ENCODE assay signal across 8 cellular contexts in genomic region chr10:7817576-7817975, GRCh38. TPM values are rescaled to one million over a fixed set of nuclear protein-coding genes. Genes with fewer than 3 reads are reported as not detected.
DNase-seq lines count a peak whose midpoint lies in the region; ATAC-seq, FAIRE-seq and TF ChIP-seq lines count a peak whose summit lies in the region.

No MANE protein-coding gene starts in this region.

- TF ChIP-seq RAD21 in GM12878 (IDR thresholded peaks at IDR 0.05; ENCODE audit: insufficient read depth, low read depth, low read length): no peak

- no peak overlapping the region for H2BK120ac ChIP-seq in mesenchymal stem cell (ENCODE audit: low read depth, low read length)

- no peak overlapping the region for H4K91ac ChIP-seq in mesenchymal stem cell (ENCODE audit: low read length)

- POLR2A ChIA-PET in GM12878 (lab: Charles Lee): interaction anchor here (0.6 to 2.2 kb wide), 6 partner anchors 8 to 1251 kb away, joined by 3 to 16 read pairs (median 4); partner anchors contain the start of genes ATP5F1C and KIN

- no peak overlapping the region for H3K14ac ChIP-seq in mesenchymal stem cell (ENCODE audit: low read length in 2 of 2)

- peaks cover 0 to 20% (median 0%) of the 10 kb centered on the region in 9 donors for H3K36me3 ChIP-seq in heart right ventricle
- H3K36me3 ChIP-seq in GM12878 (ENCODE audit: control insufficient read depth in 2 of 2, insufficient read depth in 2 of 2, low read length in 1 of 2): no peaks in the 10 kb centered on the region; a peak in 1 of 4 replicates
- peaks cover 0 to 12% of the 10 kb centered on the region in 2 experiments for H3K36me3 ChIP-seq in mesenchymal stem cell (ENCODE audit: control insufficient read depth in 1 of 2, insufficient read depth in 2 of 2, low read depth in 1 of 2, low read length in 2 of 2)
- H3K36me3 ChIP-seq in urinary bladder (ENCODE audit: insufficient read depth): no peaks in the 10 kb centered on the region

- BruUV-seq in GM12878 (replicated peaks; lab: Mats Ljungman, UMichigan): no TSS peak

- intact Hi-C loops in heart right ventricle (cut with DNase I): no loop called here
- intact Hi-C loops in Right ventricle myocardium superior (cut with DNase I): no loop called here
- intact Hi-C loops in GM12878 (cut with micrococcal nuclease; ENCODE audit: unreplicated experiment): no loop called here

- CTCF ChIA-PET in GM12878 (lab: Yijun Ruan, JAX): interaction anchor here (0.8 to 4.7 kb wide), 6 partner anchors 9 to 897 kb away, joined by 3 to 30 read pairs (median 6); partner anchors contain the start of genes ATP5F1C and KIN

- no peak for DNase-seq in heart right ventricle
- DNase-seq in Right ventricle myocardium superior: no peak
- no peak for DNase-seq in GM12878 (ENCODE audit: low read depth, low spot score)
- DNase-seq in mesenchymal stem cell: no peak
- DNase-seq in GM12892 (ENCODE audit: insufficient read length): no peak
- DNase-seq in foreskin melanocyte: no peak
- DNase-seq in HTR-8/SVneo (ENCODE audit: insufficient read length, low spot score): no peak

- H3K9me3 ChIP-seq in heart right ventricle (no peaks in the 10 kb centered on the region), GM12878 (replicated peaks; ENCODE audit: control insufficient read depth, insufficient read depth, low read length) (no peaks in the 10 kb centered on the region), mesenchymal stem cell (ENCODE audit: control insufficient read depth, low read length) (no peaks in the 10 kb centered on the region)

- WGBS in heart right ventricle, 2 donors: 9 to 18% methylated on average over 12 of the region's 12 CpGs
- 47% methylated on average over 11 of the region's 12 CpGs for WGBS in GM12878 (ENCODE audit: insufficient coverage, insufficient replicate concordance, low lambda C conversion rate, missing lambda C conversion rate)
- 9% methylated on average over 5 of the region's 12 CpGs for WGBS in mesenchymal stem cell
- 11% methylated on average over 12 of the region's 12 CpGs for WGBS in urinary bladder

- H3K18ac ChIP-seq in mesenchymal stem cell (ENCODE audit: low read depth in 1 of 2, low read length in 2 of 2): no peak overlapping the region

- H4K8ac ChIP-seq in mesenchymal stem cell (ENCODE audit: low read length): peak overlapping the region; percentile 73

- peak overlapping the region in 3 of 10 donors; percentile 63 to 83 (median 63) for H3K27ac ChIP-seq in heart right ventricle
- H3K27ac ChIP-seq in GM12878 (ENCODE audit: control insufficient read depth, insufficient read depth): no peak overlapping the region
- H3K27ac ChIP-seq in mesenchymal stem cell (ENCODE audit: low read length, poor library complexity, severe bottlenecking): no peak overlapping the region
- no peak overlapping the region for H3K27ac ChIP-seq in urinary bladder (ENCODE audit: low read depth)

- RAD21 ChIA-PET in GM12878 (lab: Charles Lee; ENCODE audit: unreplicated experiment): interaction anchor here (1.0 to 2.3 kb wide), 4 partner anchors 9 to 292 kb away, joined by 4 to 7 read pairs (median 6); partner anchors contain the start of genes ATP5F1C and KIN

- H3K23ac ChIP-seq in mesenchymal stem cell (ENCODE audit: low read length in 2 of 2): no peak overlapping the region

- H3K27me3 ChIP-seq in heart right ventricle (peaks cover 0 to 7% (median 0%) of the 10 kb centered on the region in 7 donors), GM12878 (replicated peaks in 1 of 2; ENCODE audit: control insufficient read depth in 2 of 2, insufficient read depth in 2 of 2, low read length in 1 of 2) (peaks cover 0 to 2% of the 10 kb centered on the region in 2 experiments; a peak in 1 of 4 replicates), mesenchymal stem cell (ENCODE audit: control insufficient read depth in 1 of 2, insufficient read depth in 1 of 2, low read length in 2 of 2) (peaks cover 11 to 27% of the 10 kb centered on the region in 2 experiments)

- no peak overlapping the region for H3K4ac ChIP-seq in mesenchymal stem cell (ENCODE audit: low read depth in 1 of 2, low read length in 2 of 2)

- TF ChIP-seq CTCF in heart right ventricle (IDR thresholded peaks at IDR 0.05) (no peak), GM12878 (IDR thresholded peaks at IDR 0.05 in 2 of 3, conservative IDR thresholded peaks at IDR 0.05 in 1 of 3; ENCODE audit: control insufficient read depth in 2 of 3, extremely low read depth in 1 of 3, insufficient read depth in 1 of 3, low read depth in 3 of 3, low read length in 3 of 3) (no peak)

- no peak overlapping the region for H2AK5ac ChIP-seq in mesenchymal stem cell (ENCODE audit: low read length, severe bottlenecking)

- peaks cover 11% of the 10 kb centered on the region for H3K79me2 ChIP-seq in GM12878 (ENCODE audit: control insufficient read depth, insufficient read depth, low read length)

- H3K79me1 ChIP-seq in mesenchymal stem cell (replicated peaks; ENCODE audit: low read length, poor library complexity, severe bottlenecking): peaks cover 14% of the 10 kb centered on the region

- H3K4me3 ChIP-seq in heart right ventricle (peak overlapping the region; percentile 67 to 100 (median 96)), GM12878 (peak overlapping the region; percentile 93), mesenchymal stem cell (ENCODE audit: insufficient read depth in 1 of 2, low read depth in 1 of 2, low read length in 2 of 2) (peak overlapping the region in 1 of 2 experiments; percentile 99), urinary bladder (ENCODE audit: low read depth, low read length) (peak overlapping the region; percentile 89)

- SMC1A ChIA-PET in GM12878 (lab: Charles Lee; ENCODE audit: uncharacterized antibody, unreplicated experiment): interaction anchor here (0.8 to 1.3 kb wide), 5 partner anchors 11 to 293 kb away, joined by 3 to 5 read pairs (median 3); partner anchors contain the start of genes ATP5F1C and KIN

- H2BK12ac ChIP-seq in mesenchymal stem cell (ENCODE audit: low read length in 2 of 2): no peak overlapping the region

- TF ChIP-seq EP300 in GM12878 (IDR thresholded peaks at IDR 0.05; ENCODE audit: borderline replicate concordance in 1 of 2, control insufficient read depth in 1 of 2, low read depth in 2 of 2, low read length in 2 of 2): no peak

- no peak for ATAC-seq in heart right ventricle
- ATAC-seq in Right ventricle myocardium superior (ENCODE audit: poor library complexity): no peak
- no peak for ATAC-seq in GM12878

- no peak for FAIRE-seq in GM12878 (lab: Jason Lieb, UNC)
- FAIRE-seq in GM12892 (lab: Jason Lieb, UNC): no peak
- no peak for FAIRE-seq in HTR-8/SVneo (lab: Jason Lieb, UNC)

- H2BK15ac ChIP-seq in mesenchymal stem cell (ENCODE audit: low read depth, poor library complexity, severe bottlenecking): no peak overlapping the region

- peaks cover 0 to 29% (median 22%) of the 10 kb centered on the region in 9 donors for H3K4me1 ChIP-seq in heart right ventricle
- no peaks in the 10 kb centered on the region for H3K4me1 ChIP-seq in GM12878 (ENCODE audit: control insufficient read depth, insufficient read depth, low read length)
- peaks cover 3% of the 10 kb centered on the region for H3K4me1 ChIP-seq in mesenchymal stem cell (ENCODE audit: control insufficient read depth, insufficient read depth, low read depth, low read length)
- no peaks in the 10 kb centered on the region for H3K4me1 ChIP-seq in urinary bladder (ENCODE audit: insufficient read depth)

- TF ChIP-seq POLR2A in GM12878 (IDR thresholded peaks at IDR 0.05; ENCODE audit: low read depth, low read length) (no peak), GM12892 (IDR thresholded peaks at IDR 0.05; ENCODE audit: low read depth, low read length) (no peak)

- H3K4me2 ChIP-seq in GM12878 (ENCODE audit: control insufficient read depth, insufficient read depth) (peak overlapping the region; percentile 92), mesenchymal stem cell (ENCODE audit: low read length, poor library complexity, severe bottlenecking) (peak overlapping the region; percentile 88)

- H3K9ac ChIP-seq in GM12878 (ENCODE audit: control insufficient read depth, insufficient read depth, low read length) (peak overlapping the region; percentile 66; the same call in 1 of the 2 replicates), mesenchymal stem cell (ENCODE audit: low read length) (peak overlapping the region; percentile 92)

- no peaks in the 10 kb centered on the region for H4K20me1 ChIP-seq in GM12878 (ENCODE audit: control insufficient read depth, insufficient read depth)

- H2AFZ ChIP-seq in GM12878 (ENCODE audit: control insufficient read depth, low read depth, low read length) (peak overlapping the region; percentile 95), mesenchymal stem cell (ENCODE audit: low read depth, low read length) (no peak overlapping the region)

- no peak overlapping the region for H2BK5ac ChIP-seq in mesenchymal stem cell (ENCODE audit: low read depth, low read length, poor library complexity, severe bottlenecking)

- in situ Hi-C loops in GM12878 (cut with MboI): no loop called here

RNA-seq across cellular contexts. Expression of gene TAF3, which starts 0.7 kb away (rescaled TPM):
- total RNA-seq in heart right ventricle (10 to 100 TPM in 8 of 10 donors, 1 to 10 TPM in 2; 9.9 to 14.9 (median 11.2) TPM), Right ventricle myocardium superior (10.4 TPM), GM12878 (2014; rRNA removed) (2.6 and 2.7 TPM in 2 replicates), GM12878 (2014; rRNA removed; fragmentation: Illumina TruSeq; extraction: Trizol) (3.5 and 3.7 TPM in 2 replicates), GM12878 (2021) (8.1 and 8.7 TPM in 2 replicates), urinary bladder (3.8 TPM)
- polyA plus RNA-seq in heart right ventricle (1 to 10 TPM; 3.6 to 6.4 TPM), GM12878 (2011; rRNA removed) (2.5 and 3.1 TPM in 2 replicates), GM12878 (2014; fragmentation: Illumina TruSeq; extraction: Trizol) (8.2 and 9.7 TPM in 2 replicates), GM12878 (2014; fragmentation: Nextera tagmentation; extraction: Ambion mirVana) (1 to 10 TPM; 2.0 to 3.0 TPM), GM12878 (2014; rRNA removed) (3.8 and 3.9 TPM in 2 replicates), GM12878 (2016; fragmentation: Nextera tagmentation; extraction: Ambion mirVana) (10 to 100 TPM in 1 of 2 experiments, 1 to 10 TPM in 1; 9.8 to 10.1 TPM), urinary bladder (7.5 TPM)
- total RNA-seq in GM12878 (2013; cell fraction: nucleolus; rRNA removed): 8.4 and 8.7 TPM in 2 replicates
- 2.2 TPM for polyA plus RNA-seq in GM12878 (2011; ENCODE audit: low read depth)
- polyA plus RNA-seq in GM12878 (2011; cell fraction: cytosol; rRNA removed): 1.8 and 2.3 TPM in 2 replicates
- 2.5 and 2.6 TPM in 2 replicates for polyA plus RNA-seq in GM12878 (2011; cell fraction: nucleus; rRNA removed)
- polyA plus RNA-seq in GM12878 (2012): 3.9 and 4.5 TPM in 2 replicates
- polyA minus RNA-seq in GM12878 (2011; rRNA and poly(A)+ RNA removed): 2.8 and 3.6 TPM in 2 replicates
- polyA minus RNA-seq in GM12878 (2011; cell fraction: cytosol; rRNA and poly(A)+ RNA removed): 2.0 and 2.7 TPM in 2 replicates
- polyA minus RNA-seq in GM12878 (2011; cell fraction: nucleus; rRNA and poly(A)+ RNA removed): 5.8 and 10.3 TPM in 2 replicates
- polyA plus RNA-seq in mesenchymal stem cell (2013, experiment 1 of 2): 7.7 TPM
- 7.7 TPM for polyA plus RNA-seq in mesenchymal stem cell (2013, experiment 2 of 2)
- polyA plus RNA-seq in GM12892 (2012; ENCODE audit: missing spikeins): 3.9 TPM

RNA-seq across cellular contexts. Expression of gene ATP5F1C, which starts 29.6 kb away (rescaled TPM):
- total RNA-seq in heart right ventricle (100 to 1,000 TPM; 565 to 909 (median 770) TPM), Right ventricle myocardium superior (767 TPM), GM12878 (2014; rRNA removed) (307 and 361 TPM in 2 replicates), GM12878 (2014; rRNA removed; fragmentation: Illumina TruSeq; extraction: Trizol) (346 and 348 TPM in 2 replicates), GM12878 (2021) (319 TPM in 2 replicates), urinary bladder (254 TPM)
- polyA plus RNA-seq in heart right ventricle (1,000 to 10,000 TPM in 1 of 2 donors, 100 to 1,000 TPM in 1; 561 to 1,131 TPM), GM12878 (2011; rRNA removed) (646 and 754 TPM in 2 replicates), GM12878 (2014; fragmentation: Illumina TruSeq; extraction: Trizol) (384 and 435 TPM in 2 replicates), GM12878 (2014; fragmentation: Nextera tagmentation; extraction: Ambion mirVana) (100 to 1,000 TPM; 803 to 978 TPM), GM12878 (2014; rRNA removed) (297 and 388 TPM in 2 replicates), GM12878 (2016; fragmentation: Nextera tagmentation; extraction: Ambion mirVana) (100 to 1,000 TPM; 519 to 547 TPM), urinary bladder (262 TPM)
- 203 and 216 TPM in 2 replicates for total RNA-seq in GM12878 (2013; cell fraction: nucleolus; rRNA removed)
- polyA plus RNA-seq in GM12878 (2011; ENCODE audit: low read depth): 208 TPM
- 279 and 330 TPM in 2 replicates for polyA plus RNA-seq in GM12878 (2011; cell fraction: cytosol; rRNA removed)
- polyA plus RNA-seq in GM12878 (2011; cell fraction: nucleus; rRNA removed): 231 and 253 TPM in 2 replicates
- polyA plus RNA-seq in GM12878 (2012): 287 and 312 TPM in 2 replicates
- polyA minus RNA-seq in GM12878 (2011; rRNA and poly(A)+ RNA removed): 179 and 275 TPM in 2 replicates
- polyA minus RNA-seq in GM12878 (2011; cell fraction: cytosol; rRNA and poly(A)+ RNA removed): 107 and 110 TPM in 2 replicates
- 73.9 and 87.9 TPM in 2 replicates for polyA minus RNA-seq in GM12878 (2011; cell fraction: nucleus; rRNA and poly(A)+ RNA removed)
- polyA plus RNA-seq in mesenchymal stem cell (2013, experiment 1 of 2): 375 TPM
- 397 TPM for polyA plus RNA-seq in mesenchymal stem cell (2013, experiment 2 of 2)
- 415 TPM for polyA plus RNA-seq in GM12892 (2012; ENCODE audit: missing spikeins)

RNA-seq across cellular contexts. Expression of gene KIN, which starts 29.8 kb away (rescaled TPM):
- 1 to 10 TPM; 5.4 to 8.5 (median 6.9) TPM for total RNA-seq in heart right ventricle
- polyA plus RNA-seq in heart right ventricle: 10 to 100 TPM in 1 of 2 donors, 1 to 10 TPM in 1; 7.1 to 13.3 TPM
- 6.9 TPM for total RNA-seq in Right ventricle myocardium superior
- total RNA-seq in GM12878 (2013; cell fraction: nucleolus; rRNA removed): 23.7 and 24.9 TPM in 2 replicates
- 6.9 and 10.0 TPM in 2 replicates for total RNA-seq in GM12878 (2014; rRNA removed)
- total RNA-seq in GM12878 (2014; rRNA removed; fragmentation: Illumina TruSeq; extraction: Trizol): 11.1 and 11.2 TPM in 2 replicates
- total RNA-seq in GM12878 (2021): 6.8 and 8.3 TPM in 2 replicates
- 3.5 TPM for polyA plus RNA-seq in GM12878 (2011; ENCODE audit: low read depth)
- polyA plus RNA-seq in GM12878 (2011; rRNA removed): 11.8 and 25.0 TPM in 2 replicates
- 2.2 and 2.3 TPM in 2 replicates for polyA plus RNA-seq in GM12878 (2011; cell fraction: cytosol; rRNA removed)
- 4.8 and 5.9 TPM in 2 replicates for polyA plus RNA-seq in GM12878 (2011; cell fraction: nucleus; rRNA removed)
- 8.6 and 9.4 TPM in 2 replicates for polyA plus RNA-seq in GM12878 (2012)
- polyA plus RNA-seq in GM12878 (2014; fragmentation: Illumina TruSeq; extraction: Trizol): 10.8 and 11.1 TPM in 2 replicates
- polyA plus RNA-seq in GM12878 (2014; fragmentation: Nextera tagmentation; extraction: Ambion mirVana): 10 to 100 TPM; 24.4 to 33.2 TPM
- 9.2 and 9.4 TPM in 2 replicates for polyA plus RNA-seq in GM12878 (2014; rRNA removed)
- polyA plus RNA-seq in GM12878 (2016; fragmentation: Nextera tagmentation; extraction: Ambion mirVana): 10 to 100 TPM; 11.5 to 14.7 TPM
- 3.7 and 4.2 TPM in 2 replicates for polyA minus RNA-seq in GM12878 (2011; rRNA and poly(A)+ RNA removed)
- polyA minus RNA-seq in GM12878 (2011; cell fraction: cytosol; rRNA and poly(A)+ RNA removed): 1.1 and 1.9 TPM in 2 replicates
- polyA minus RNA-seq in GM12878 (2011; cell fraction: nucleus; rRNA and poly(A)+ RNA removed): 5.3 and 9.7 TPM in 2 replicates
- polyA plus RNA-seq in mesenchymal stem cell (2013, experiment 1 of 2): 14.8 TPM
- 15.7 TPM for polyA plus RNA-seq in mesenchymal stem cell (2013, experiment 2 of 2)
- total RNA-seq in urinary bladder: 15.9 TPM
- 8.0 TPM for polyA plus RNA-seq in urinary bladder
- 10.6 TPM for polyA plus RNA-seq in GM12892 (2012; ENCODE audit: missing spikeins)
